Comparison of ENCODE assay signal across 23 cellular contexts in the genomic region with DNA sequence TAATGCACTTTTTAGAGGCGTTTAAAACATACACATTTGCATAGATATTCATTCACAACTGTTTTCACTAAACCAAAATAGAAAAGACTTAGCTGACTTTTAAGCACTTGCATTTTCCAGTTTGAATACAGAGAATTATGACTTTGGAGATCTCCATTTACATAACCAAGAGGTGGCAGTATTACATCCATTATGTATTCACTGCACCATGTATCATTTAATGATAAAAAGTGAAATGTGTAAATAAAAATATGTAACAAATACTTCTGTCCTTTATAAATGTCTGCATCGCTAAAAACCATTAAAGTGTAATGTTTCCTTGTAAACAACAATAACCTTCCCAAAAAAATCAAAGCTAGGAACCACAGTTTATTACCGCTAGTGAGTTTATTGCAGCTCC.
DNase-seq lines count a peak whose midpoint lies in the region; ATAC-seq, FAIRE-seq and TF ChIP-seq lines count a peak whose summit lies in the region.
"Had no signal": no experiment of that assay in that cellular context is flagged by ENCODE, and none has a peak within 500 bp of the region (broad histone marks: within the 10 kb centered on the region; RNA-seq: fewer than 3 reads in every experiment).

No MANE protein-coding gene starts in this region.

- intact Hi-C loops in psoas muscle (cut with DNase I): no loop called here

- no peak for FAIRE-seq in D721Med (lab: Jason Lieb, UNC)

- CTCF ChIA-PET in activated CD8-positive, alpha-beta memory T cell treated with anti-CD3 and anti-CD28 coated beads, Interleukin-2, amount 10 ng/mL, durations not matched to agents 7 days and 5 days (lab: Charles Lee): no interaction called here

- H3K27ac Mint-ChIP-seq in brain: no peak overlapping the region
- H3K27ac Mint-ChIP-seq in activated CD8-positive, alpha-beta memory T cell treated with anti-CD3 and anti-CD28 coated beads, Interleukin-2, amount 10 ng/mL, durations not matched to agents 7 days and 5 days: no peak overlapping the region
- H3K27ac Mint-ChIP-seq: activated CD8-positive, alpha-beta T cell treated with anti-CD3 and anti-CD28 coated beads, Interleukin-2, amount 10 ng/mL, durations not matched to agents 7 days and 5 days; activated T-cell treated with anti-CD3 and anti-CD28 coated beads, Interleukin-2, amount 50 U/mL, for 24 hours; natural killer cell treated with Interleukin-12 subunit alpha and Interleukin-12 subunit beta and Interleukin-15 and Interleukin-18, amount 100 ng/mL, for 72 hours; T-cell had no signal

- no peaks in the 10 kb centered on the region for H3K36me3 Mint-ChIP-seq in brain
- no peaks in the 10 kb centered on the region for H3K36me3 Mint-ChIP-seq in activated CD8-positive, alpha-beta memory T cell treated with anti-CD3 and anti-CD28 coated beads, Interleukin-2, amount 10 ng/mL, durations not matched to agents 7 days and 5 days
- H3K36me3 Mint-ChIP-seq: natural killer cell treated with Interleukin-12 subunit alpha and Interleukin-12 subunit beta and Interleukin-15 and Interleukin-18, amount 100 ng/mL, for 72 hours; T-cell had no signal

- H3K4me3 Mint-ChIP-seq in brain: no peak overlapping the region
- H3K4me3 Mint-ChIP-seq in activated CD8-positive, alpha-beta memory T cell treated with anti-CD3 and anti-CD28 coated beads, Interleukin-2, amount 10 ng/mL, durations not matched to agents 7 days and 5 days: no peak overlapping the region
- H3K4me3 Mint-ChIP-seq: activated CD8-positive, alpha-beta T cell treated with anti-CD3 and anti-CD28 coated beads, Interleukin-2, amount 10 ng/mL, durations not matched to agents 7 days and 5 days; activated T-cell treated with anti-CD3 and anti-CD28 coated beads, Interleukin-2, amount 50 U/mL, for 24 hours; natural killer cell treated with Interleukin-12 subunit alpha and Interleukin-12 subunit beta and Interleukin-15 and Interleukin-18, amount 100 ng/mL, for 72 hours; T-cell had no signal

- 52 to 80% (median 69%) methylated on average over 3 of the region's 3 CpGs for WGBS in psoas muscle, 3 donors

- no peak overlapping the region for H3K9ac ChIP-seq in MM.1S (ENCODE audit: low read length)

- H3K4me3 ChIP-seq in MM.1S (ENCODE audit: low read length) (no peak overlapping the region), psoas muscle (no peak overlapping the region)
- H3K4me3 ChIP-seq: adrenal gland, cardiac muscle cell had no signal

- H3K27me3 ChIP-seq in MM.1S (replicated peaks; ENCODE audit: insufficient read depth, low read length) (no peaks in the 10 kb centered on the region), psoas muscle (ENCODE audit: insufficient read depth in 3 of 3, low read length in 2 of 3) (peaks cover 0 to 4% (median 0%) of the 10 kb centered on the region in 3 donors)
- H3K27me3 ChIP-seq: cardiac muscle cell had no signal

- H3K4me1 Mint-ChIP-seq in brain: no peaks in the 10 kb centered on the region
- no peaks in the 10 kb centered on the region for H3K4me1 Mint-ChIP-seq in activated CD8-positive, alpha-beta memory T cell treated with anti-CD3 and anti-CD28 coated beads, Interleukin-2, amount 10 ng/mL, durations not matched to agents 7 days and 5 days
- H3K4me1 Mint-ChIP-seq: T-cell had no signal

- H3K9me3 Mint-ChIP-seq in brain: peaks cover 0 to 3% (median 0%) of the 10 kb centered on the region in 5 experiments
- H3K9me3 Mint-ChIP-seq in activated CD8-positive, alpha-beta memory T cell treated with anti-CD3 and anti-CD28 coated beads, Interleukin-2, amount 10 ng/mL, durations not matched to agents 7 days and 5 days (ENCODE audit: low read depth): peaks cover 2% of the 10 kb centered on the region
- H3K9me3 Mint-ChIP-seq: activated T-cell treated with anti-CD3 and anti-CD28 coated beads, Interleukin-2, amount 50 U/mL, for 24 hours had no signal

- H3K36me3 ChIP-seq in MM.1S (replicated peaks; ENCODE audit: insufficient read depth, low read length) (no peaks in the 10 kb centered on the region), psoas muscle (ENCODE audit: insufficient read depth in 1 of 2, low read depth in 1 of 2) (no peaks in the 10 kb centered on the region)
- H3K36me3 ChIP-seq: adrenal gland, cardiac muscle cell had no signal

- H4K20me1 ChIP-seq in MM.1S (ENCODE audit: insufficient read depth, low read length): no peaks in the 10 kb centered on the region

- TF ChIP-seq CTCF in D721Med (IDR thresholded peaks at IDR 0.05; ENCODE audit: insufficient read depth, missing control alignments) (peak; percentile 28), MM.1S (IDR thresholded peaks at IDR 0.05; ENCODE audit: low read length) (peak; percentile 21), brain (conservative IDR thresholded peaks at IDR 0.05) (peak; percentile 35 to 51), psoas muscle (IDR thresholded peaks at IDR 0.05) (peak; percentile 13)

- no peak overlapping the region for H2AFZ ChIP-seq in MM.1S (ENCODE audit: low read length)

- H3K4me2 ChIP-seq in MM.1S (ENCODE audit: low read depth, low read length): no peak overlapping the region

- H3K9me3 ChIP-seq in MM.1S (replicated peaks; ENCODE audit: insufficient read depth, low read length): no peaks in the 10 kb centered on the region
- no peaks in the 10 kb centered on the region for H3K9me3 ChIP-seq in psoas muscle
- H3K9me3 ChIP-seq: adrenal gland had no signal

- H3K79me2 ChIP-seq in MM.1S (ENCODE audit: low read length): no peaks in the 10 kb centered on the region

- H3K4me1 ChIP-seq in MM.1S (ENCODE audit: low read length) (no peaks in the 10 kb centered on the region), psoas muscle (no peaks in the 10 kb centered on the region)
- H3K4me1 ChIP-seq: adrenal gland had no signal

- no peak overlapping the region for H3K27ac ChIP-seq in MM.1S (ENCODE audit: low read length)
- H3K27ac ChIP-seq in psoas muscle: no peak overlapping the region
- H3K27ac ChIP-seq: adrenal gland, cardiac muscle cell had no signal

- no peaks in the 10 kb centered on the region for H3K9me2 ChIP-seq in MM.1S (replicated peaks; ENCODE audit: insufficient read depth, low read length)

- ATAC-seq in psoas muscle: no peak
- no peak for ATAC-seq in activated CD8-positive, alpha-beta memory T cell treated with anti-CD3 and anti-CD28 coated beads, Interleukin-2, amount 10 ng/mL, durations not matched to agents 7 days and 5 days
- ATAC-seq: activated CD8-positive, alpha-beta T cell treated with anti-CD3 and anti-CD28 coated beads, Interleukin-2, amount 10 ng/mL, durations not matched to agents 7 days and 5 days; left lobe of liver; natural killer cell treated with Interleukin-12 subunit alpha and Interleukin-12 subunit beta and Interleukin-15 and Interleukin-18, amount 100 ng/mL, for 72 hours; T-cell had no signal

- H3F3A ChIP-seq in MM.1S (ENCODE audit: insufficient read depth, low read length): no peaks in the 10 kb centered on the region

- H3K27me3 Mint-ChIP-seq in brain: peaks cover 2% of the 10 kb centered on the region
- no peaks in the 10 kb centered on the region for H3K27me3 Mint-ChIP-seq in activated CD8-positive, alpha-beta memory T cell treated with anti-CD3 and anti-CD28 coated beads, Interleukin-2, amount 10 ng/mL, durations not matched to agents 7 days and 5 days

- no peak for DNase-seq in D721Med (ENCODE audit: insufficient read length, low spot score)
- DNase-seq in MM.1S: no peak
- no peak for DNase-seq in psoas muscle
- DNase-seq in activated CD8-positive, alpha-beta memory T cell treated with anti-CD3 and anti-CD28 coated beads, Interleukin-2, amount 50 U/mL, for 4 hours: no peak
- no peak for DNase-seq in NCI-H2196 (lab: John Stamatoyannopoulos, UW; ENCODE audit: unreplicated experiment)
- no peak for DNase-seq in activated CD8-positive, alpha-beta memory T cell treated with anti-CD3 and anti-CD28 coated beads, Interleukin-2, amount 10 ng/mL, durations not matched to agents 7 days and 5 days
- DNase-seq in HPDE6-E6E7 (ENCODE audit: extremely low spot score): no peak
- DNase-seq: activated CD4-positive, CD25-positive, alpha-beta regulatory T cell treated with anti-CD3 and anti-CD28 coated beads, Interleukin-2, amount 50 U/mL, for 72 hours; activated CD8-positive, alpha-beta T cell treated with anti-CD3 and anti-CD28 coated beads, Interleukin-2, amount 10 ng/mL, durations not matched to agents 7 days and 5 days; activated T-cell treated with anti-CD3 and anti-CD28 coated beads, Interleukin-2, amount 50 U/mL, for 24 hours; adrenal gland; dermis blood vessel endothelial cell; DMS79 treated with DMSO at 0.1 percent for 48 hours; glutamatergic neuron; Karpas-422; NCI-H510A treated with DMSO at 0.1 percent for 48 hours; posterior cingulate gyrus; Right ventricle myocardium superior; T-cell had no signal
